ENCODE assay signal across 9 cellular contexts in genomic region chr6:163756079-163756478, GRCh38.
DNase-seq lines count a peak whose midpoint lies in the region; ATAC-seq and TF ChIP-seq lines count a peak whose summit lies in the region.
"Had no signal": no experiment of that assay in that cellular context is flagged by ENCODE, and none has a peak within 500 bp of the region (broad histone marks: within the 10 kb centered on the region; RNA-seq: fewer than 3 reads in every experiment).

No MANE protein-coding gene starts in this region.

- no peak overlapping the region for H3K9ac ChIP-seq in adipocyte (ENCODE audit: low read length)

- no peaks in the 10 kb centered on the region for H3K4me1 ChIP-seq in adipocyte (ENCODE audit: control insufficient read depth, insufficient read depth, low read length)

- DNase-seq in GM10266 (ENCODE audit: extremely low spot score): peak; percentile 63
- DNase-seq in GM20000 (ENCODE audit: low spot score): peak; percentile 75
- peak; percentile 87 for DNase-seq in adipocyte (ENCODE audit: low read depth)
- DNase-seq in cerebellum (ENCODE audit: low spot score): no peak
- no peak for DNase-seq in stimulated activated CD8-positive, alpha-beta memory T cell treated with anti-CD3 and anti-CD28 coated beads, Interleukin-4, amount 100 ng/mL, for 48 hours
- no peak for DNase-seq in NCI-H146 treated with DMSO at 0.1 percent for 48 hours (lab: John Stamatoyannopoulos, UW; ENCODE audit: unreplicated experiment)
- DNase-seq in islet precursor cell: no peak
- DNase-seq: T-helper 9 cell had no signal

- H3K9me3 ChIP-seq in adipocyte (ENCODE audit: control insufficient read depth, low read length): peaks cover 4% of the 10 kb centered on the region

- ATAC-seq in HG03159 (IDR thresholded peaks at IDR 0.05; ENCODE audit: unreplicated experiment): peak; percentile 100

- no peak overlapping the region for H3K4me3 ChIP-seq in adipocyte (ENCODE audit: low read length)

- no peaks in the 10 kb centered on the region for H3K36me3 ChIP-seq in adipocyte (ENCODE audit: control insufficient read depth, insufficient read depth, low read length, severe bottlenecking)

- TF ChIP-seq CTCF in GM10266 (IDR thresholded peaks at IDR 0.05; ENCODE audit: control insufficient read depth, insufficient read depth, low read depth, missing control alignments) (no peak), GM20000 (IDR thresholded peaks at IDR 0.05; ENCODE audit: extremely low read depth, missing control alignments) (no peak)

- no peaks in the 10 kb centered on the region for H3K27me3 ChIP-seq in adipocyte (replicated peaks; ENCODE audit: control insufficient read depth, insufficient read depth, low read length)

Comparison
In these comparisons a context has a peak if more than half of its experiments do, and no peak if none do; other contexts are left out.
1. DNase-seq: peak in GM10266 (single experiment), GM20000 (single experiment) and adipocyte (single experiment); none in cerebellum (single experiment), stimulated activated CD8-positive, alpha-beta memory T cell treated with anti-CD3 and anti-CD28 coated beads, Interleukin-4, amount 100 ng/mL, for 48 hours (single experiment), NCI-H146 treated with DMSO at 0.1 percent for 48 hours (single experiment) and islet precursor cell (single experiment).